Comparison of ENCODE assay signal across 11 cellular contexts in the genomic region with DNA sequence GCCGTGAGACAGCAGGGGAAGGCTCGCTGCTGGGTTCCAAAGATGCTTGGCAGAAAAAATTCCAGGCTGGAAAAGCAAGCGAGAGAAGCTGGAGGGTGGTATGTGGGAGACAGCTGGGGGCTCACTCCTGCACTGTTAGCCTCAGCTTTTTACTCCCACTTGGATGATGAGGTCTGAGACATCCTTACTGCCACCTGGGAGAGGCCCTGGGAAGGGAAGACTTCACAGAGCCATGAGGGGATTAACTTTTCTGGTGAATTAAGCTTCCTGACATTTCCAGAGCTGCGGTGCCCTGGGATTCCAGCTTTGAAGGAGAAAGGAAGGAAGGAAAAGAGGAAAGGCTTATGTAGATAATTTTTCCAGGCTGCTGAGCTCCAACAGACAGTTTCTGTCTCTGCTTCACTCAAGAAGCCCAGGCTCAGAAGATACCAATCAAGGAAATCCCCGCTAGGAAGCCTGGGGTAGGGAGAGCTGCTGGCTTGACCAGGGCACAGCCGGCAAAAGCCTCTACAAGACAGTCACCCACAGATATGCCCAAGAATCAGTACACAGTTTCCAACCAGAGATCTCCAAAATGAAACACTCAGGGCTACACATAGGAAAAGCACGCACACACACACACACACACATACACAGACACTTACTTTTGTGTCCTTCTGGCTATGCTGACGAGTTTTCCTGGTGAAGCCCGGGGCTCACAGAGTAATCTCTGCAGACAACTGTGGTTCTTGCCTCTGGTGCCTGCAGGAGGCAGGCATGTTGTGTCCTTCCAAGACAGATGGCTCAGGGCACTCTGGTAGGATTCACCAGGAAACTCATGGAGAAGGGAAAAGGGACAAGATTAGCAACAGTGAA. TPM values are rescaled to one million over a fixed set of nuclear protein-coding genes. Genes with fewer than 3 reads are reported as not detected.
A peak's percentile ranks its signal among the peaks of the same experiment; 100 is the strongest.
DNase-seq lines count a peak whose midpoint lies in the region; ATAC-seq and TF ChIP-seq lines count a peak whose summit lies in the region.
"Had no signal": no experiment of that assay in that cellular context is flagged by ENCODE, and none has a peak within 500 bp of the region (broad histone marks: within the 10 kb centered on the region; RNA-seq: fewer than 3 reads in every experiment).

No MANE protein-coding gene starts in this region.

- H3K4me1 ChIP-seq in ascending aorta, result peaks cover 0 to 17% of the 10 kb centered on the region in 2 donors
- peaks cover 16% of the 10 kb centered on the region for H3K4me1 ChIP-seq in lower lobe of right lung

- H3K27ac ChIP-seq in dorsolateral prefrontal cortex (peak overlapping the region in 52 of 59 donors; percentile 3 to 90 (median 69)), ascending aorta (no peak overlapping the region), lower lobe of right lung (no peak overlapping the region)
- H3K27ac ChIP-seq: left lung had no signal

- ATAC-seq in GM18511 (IDR thresholded peaks at IDR 0.05; ENCODE audit: unreplicated experiment) (no peak), lower lobe of right lung (no peak)
- ATAC-seq: left lung had no signal

- TF ChIP-seq EP300 in Ishikawa (IDR thresholded peaks at IDR 0.05; ENCODE audit: borderline replicate concordance), result no peak

- DNase-seq in AG08395 (ENCODE audit: low spot score) (peak; percentile 21), dorsolateral prefrontal cortex (peak in 4 of 10 donors; percentile 15 to 51 (median 40)), myocyte (ENCODE audit: low read depth) (peak; percentile 52), ascending aorta (ENCODE audit: low spot score in 2 of 2) (no peak), hippocampal formation (lab: John Stamatoyannopoulos, UW) (no peak), lower lobe of right lung (no peak)
- DNase-seq: left lung, NCI-H446 treated with DMSO at 0.1 percent for 48 hours, SW 1271 had no signal

- TF ChIP-seq CTCF in dorsolateral prefrontal cortex (IDR thresholded peaks at IDR 0.05 in 54 of 56, conservative IDR thresholded peaks at IDR 0.05 in 2 of 56; ENCODE audit: low read depth in 1 of 56, partially characterized antibody in 56 of 56) (peak in 4 of 56 donors; percentile 10 to 16 (median 14)), ascending aorta (IDR thresholded peaks at IDR 0.05) (no peak), lower lobe of right lung (IDR thresholded peaks at IDR 0.05) (no peak)

- no peaks in the 10 kb centered on the region for H3K36me3 ChIP-seq in ascending aorta
- H3K36me3 ChIP-seq in lower lobe of right lung, result no peaks in the 10 kb centered on the region
- H3K36me3 ChIP-seq: left lung had no signal

- H3K4me3 ChIP-seq in dorsolateral prefrontal cortex, result peak overlapping the region; percentile 6 to 75 (median 58)
- H3K4me3 ChIP-seq in ascending aorta, result peak overlapping the region in 1 of 2 donors; percentile 55
- H3K4me3 ChIP-seq in lower lobe of right lung, result no peak overlapping the region
- H3K4me3 ChIP-seq: left lung had no signal

- intact Hi-C loops in dorsolateral prefrontal cortex (cut with DNase I), result loop anchor here in 1 of 2 donors (10.0 kb wide), 1 partner anchor 75 kb away; no protein-coding TSS in a partner anchor
- intact Hi-C loops in ascending aorta (cut with DNase I), result no loop called here
- intact Hi-C loops in lower lobe of right lung (cut with DNase I), result no loop called here

- H3K27me3 ChIP-seq in dorsolateral prefrontal cortex (peaks cover 0 to 5% (median 0%) of the 10 kb centered on the region in 45 donors), ascending aorta (no peaks in the 10 kb centered on the region), lower lobe of right lung (ENCODE audit: low read depth) (peaks cover 16% of the 10 kb centered on the region)

- H3K9me3 ChIP-seq in ascending aorta, result no peaks in the 10 kb centered on the region
- H3K9me3 ChIP-seq in lower lobe of right lung, result no peaks in the 10 kb centered on the region
- H3K9me3 ChIP-seq: left lung had no signal

- peak; percentile 17; the same call in 1 of the 2 replicates for TF ChIP-seq RAD21 in Ishikawa (IDR thresholded peaks at IDR 0.05; ENCODE audit: low read depth)

TF ChIP-seq in Ishikawa, 13 proteins besides CTCF, POLR2A, EP300 and RAD21:
- TF ChIP-seq TAF1 (IDR thresholded peaks at IDR 0.05; ENCODE audit: low read depth) (no peak), TEAD4 (IDR thresholded peaks at IDR 0.05) (no peak), EGR1 (IDR thresholded peaks at IDR 0.05) (no peak), CEBPB (IDR thresholded peaks at IDR 0.05) (no peak)
- TF ChIP-seq, protein P1, sequence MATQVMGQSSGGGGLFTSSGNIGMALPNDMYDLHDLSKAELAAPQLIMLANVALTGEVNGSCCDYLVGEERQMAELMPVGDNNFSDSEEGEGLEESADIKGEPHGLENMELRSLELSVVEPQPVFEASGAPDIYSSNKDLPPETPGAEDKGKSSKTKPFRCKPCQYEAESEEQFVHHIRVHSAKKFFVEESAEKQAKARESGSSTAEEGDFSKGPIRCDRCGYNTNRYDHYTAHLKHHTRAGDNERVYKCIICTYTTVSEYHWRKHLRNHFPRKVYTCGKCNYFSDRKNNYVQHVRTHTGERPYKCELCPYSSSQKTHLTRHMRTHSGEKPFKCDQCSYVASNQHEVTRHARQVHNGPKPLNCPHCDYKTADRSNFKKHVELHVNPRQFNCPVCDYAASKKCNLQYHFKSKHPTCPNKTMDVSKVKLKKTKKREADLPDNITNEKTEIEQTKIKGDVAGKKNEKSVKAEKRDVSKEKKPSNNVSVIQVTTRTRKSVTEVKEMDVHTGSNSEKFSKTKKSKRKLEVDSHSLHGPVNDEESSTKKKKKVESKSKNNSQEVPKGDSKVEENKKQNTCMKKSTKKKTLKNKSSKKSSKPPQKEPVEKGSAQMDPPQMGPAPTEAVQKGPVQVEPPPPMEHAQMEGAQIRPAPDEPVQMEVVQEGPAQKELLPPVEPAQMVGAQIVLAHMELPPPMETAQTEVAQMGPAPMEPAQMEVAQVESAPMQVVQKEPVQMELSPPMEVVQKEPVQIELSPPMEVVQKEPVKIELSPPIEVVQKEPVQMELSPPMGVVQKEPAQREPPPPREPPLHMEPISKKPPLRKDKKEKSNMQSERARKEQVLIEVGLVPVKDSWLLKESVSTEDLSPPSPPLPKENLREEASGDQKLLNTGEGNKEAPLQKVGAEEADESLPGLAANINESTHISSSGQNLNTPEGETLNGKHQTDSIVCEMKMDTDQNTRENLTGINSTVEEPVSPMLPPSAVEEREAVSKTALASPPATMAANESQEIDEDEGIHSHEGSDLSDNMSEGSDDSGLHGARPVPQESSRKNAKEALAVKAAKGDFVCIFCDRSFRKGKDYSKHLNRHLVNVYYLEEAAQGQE (IDR thresholded peaks at IDR 0.05; ENCODE audit: low read depth), result no peak
- TF ChIP-seq, protein P2, sequence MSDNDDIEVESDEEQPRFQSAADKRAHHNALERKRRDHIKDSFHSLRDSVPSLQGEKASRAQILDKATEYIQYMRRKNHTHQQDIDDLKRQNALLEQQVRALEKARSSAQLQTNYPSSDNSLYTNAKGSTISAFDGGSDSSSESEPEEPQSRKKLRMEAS (IDR thresholded peaks at IDR 0.05), result no peak
TF ChIP-seq in Ishikawa: peak in this region for 0.

RNA-seq across cellular contexts. Expression of a gene that starts 0.9 kb away (rescaled TPM):
- total RNA-seq in dorsolateral prefrontal cortex (10 to 100 TPM in 70 of 120 experiments, 1 to 10 TPM in 50; 1.5 to 26.1 (median 10.7) TPM), myocyte (0.94 and 2.1 TPM in 2 replicates), ascending aorta (not detected), lower lobe of right lung (not detected)
- polyA plus RNA-seq in myocyte (2012), result 0.66 TPM

RNA-seq across cellular contexts. Expression of a gene that starts 43.7 kb away (rescaled TPM):
- total RNA-seq in dorsolateral prefrontal cortex, result 100 to 1,000 TPM in 1 of 120 experiments, 10 to 100 TPM in 119; 43.3 to 100 (median 72.1) TPM
- total RNA-seq in myocyte, result 47.0 and 51.1 TPM in 2 replicates
- 26.7 TPM for polyA plus RNA-seq in myocyte (2012)
- 99.3 TPM for total RNA-seq in ascending aorta
- total RNA-seq in lower lobe of right lung, result 54.2 TPM

Comparison
In these comparisons a context has a peak if more than half of its experiments do, and no peak if none do; other contexts are left out.
1. DNase-seq: peak in AG08395 (single experiment) and myocyte (single experiment); none in ascending aorta (0 of 2), hippocampal formation (0 of 2) and lower lobe of right lung (single experiment).
2. H3K27ac ChIP-seq: peak in dorsolateral prefrontal cortex (52 of 59); none in ascending aorta (0 of 2) and lower lobe of right lung (single experiment).